Comparison of ENCODE assay signal across 10 cellular contexts in the genomic region with DNA sequence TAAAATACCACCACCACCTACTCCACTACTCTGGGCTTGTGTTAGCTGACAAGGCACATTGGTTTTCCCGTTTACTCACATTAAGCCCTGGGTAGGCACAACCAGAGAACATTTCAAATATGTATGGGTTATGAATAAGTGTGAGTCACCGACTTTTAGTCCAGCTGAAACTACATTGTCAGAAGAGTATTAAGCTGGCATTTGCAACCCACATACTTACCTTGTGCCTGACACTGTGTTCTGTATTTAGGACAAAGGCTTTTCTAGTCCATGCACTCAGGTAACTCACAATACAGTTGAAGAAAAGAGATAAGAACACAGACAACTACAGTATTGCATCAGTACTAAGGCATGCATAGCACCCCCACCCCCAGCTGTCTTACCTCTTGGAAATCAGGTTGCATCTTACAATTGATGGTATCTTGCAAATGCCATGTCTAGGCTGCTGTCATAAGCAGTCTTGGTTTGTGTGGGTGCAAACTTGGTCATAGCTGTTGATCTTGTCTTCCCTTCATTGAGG. TPM values are rescaled to one million over a fixed set of nuclear protein-coding genes. Genes with fewer than 3 reads are reported as not detected.
DNase-seq lines count a peak whose midpoint lies in the region; ATAC-seq and TF ChIP-seq lines count a peak whose summit lies in the region.
"Had no signal": no experiment of that assay in that cellular context is flagged by ENCODE, and none has a peak within 500 bp of the region (broad histone marks: within the 10 kb centered on the region; RNA-seq: fewer than 3 reads in every experiment).

No MANE protein-coding gene starts in this region.

- H3K4me3 Mint-ChIP-seq in T-cell (no peak overlapping the region), endodermal cell (no peak overlapping the region), nephron progenitor cell (no peak overlapping the region)

- H3K9me3 Mint-ChIP-seq in T-cell (no peaks in the 10 kb centered on the region), endodermal cell (no peaks in the 10 kb centered on the region), nephron progenitor cell (peaks cover 7% of the 10 kb centered on the region)

- no peak overlapping the region for H2AFZ ChIP-seq in smooth muscle cell (ENCODE audit: low read depth)

- H3K4me1 Mint-ChIP-seq in T-cell = peaks cover 0 to 18% (median 13%) of the 10 kb centered on the region in 3 donors
- peaks cover 11% of the 10 kb centered on the region for H3K4me1 Mint-ChIP-seq in endodermal cell
- H3K4me1 Mint-ChIP-seq in nephron progenitor cell = peaks cover 7% of the 10 kb centered on the region

- H3K4me1 ChIP-seq in endodermal cell (ENCODE audit: control insufficient read depth, insufficient read depth, low read length) = no peaks in the 10 kb centered on the region
- peaks cover 14% of the 10 kb centered on the region for H3K4me1 ChIP-seq in smooth muscle cell (ENCODE audit: low read depth)

- H3K36me3 ChIP-seq in endodermal cell (ENCODE audit: control insufficient read depth, insufficient read depth, low read length) (no peaks in the 10 kb centered on the region), smooth muscle cell (ENCODE audit: low read depth) (no peaks in the 10 kb centered on the region)

- peak overlapping the region in 1 of 2 donors; percentile 42 for H3K27ac Mint-ChIP-seq in T-cell
- no peak overlapping the region for H3K27ac Mint-ChIP-seq in endodermal cell
- H3K27ac Mint-ChIP-seq in nephron progenitor cell = no peak overlapping the region

- peak; percentile 55 to 67 (median 56) for ATAC-seq in T-cell (replicated peaks in 1 of 4)
- ATAC-seq in HG03521 (IDR thresholded peaks at IDR 0.05; ENCODE audit: unreplicated experiment) = no peak
- ATAC-seq: GM12878 had no signal

- H3K9me3 ChIP-seq in endodermal cell (ENCODE audit: control insufficient read depth, low read length) = no peaks in the 10 kb centered on the region
- H3K9me3 ChIP-seq in smooth muscle cell (replicated peaks; ENCODE audit: low read depth) = no peaks in the 10 kb centered on the region

- DNase-seq in GM03348 (ENCODE audit: low spot score) (peak; percentile 51), T-cell (peak in 17 of 34 experiments; percentile 1 to 34 (median 10)), endodermal cell (peak; percentile 63), smooth muscle cell (lab: John Stamatoyannopoulos, UW; ENCODE audit: unreplicated experiment) (no peak), 8988T (no peak), NCI-H1105 (lab: John Stamatoyannopoulos, UW) (no peak), nephron progenitor cell (no peak)
- DNase-seq: dorsolateral prefrontal cortex had no signal

- peaks cover 0 to 5% of the 10 kb centered on the region in 2 donors for H3K27me3 Mint-ChIP-seq in T-cell
- no peaks in the 10 kb centered on the region for H3K27me3 Mint-ChIP-seq in endodermal cell (ENCODE audit: insufficient read depth)
- no peaks in the 10 kb centered on the region for H3K27me3 Mint-ChIP-seq in nephron progenitor cell (ENCODE audit: low read depth, poor library complexity)

- 80 to 82% methylated on average over 1 to 2 of the region's 2 CpGs for WGBS in endodermal cell (ENCODE audit: insufficient coverage in 1 of 2, insufficient read length in 1 of 2), 2 experiments
- WGBS in smooth muscle cell (ENCODE audit: low lambda C conversion rate) = 18% methylated on average over 2 of the region's 2 CpGs

- H3K4me3 ChIP-seq in endodermal cell (ENCODE audit: low read length) (no peak overlapping the region), smooth muscle cell (no peak overlapping the region)
- H3K4me3 ChIP-seq: dorsolateral prefrontal cortex, GM12878 had no signal

- no peaks in the 10 kb centered on the region for H4K20me1 ChIP-seq in smooth muscle cell (ENCODE audit: low read depth)

- CTCF ChIA-PET in T-cell (lab: Charles Lee) = interaction anchor here (1.1 to 3.3 kb wide), 3 partner anchors 372 to 689 kb away, joined by 5 to 23 read pairs (median 5); no protein-coding TSS in a partner anchor

- peak overlapping the region; percentile 65 for H3K4me2 ChIP-seq in smooth muscle cell

- H3F3A ChIP-seq in smooth muscle cell (ENCODE audit: low read depth) = no peaks in the 10 kb centered on the region

- H3K36me3 Mint-ChIP-seq in T-cell (no peaks in the 10 kb centered on the region), endodermal cell (ENCODE audit: low read depth) (no peaks in the 10 kb centered on the region), nephron progenitor cell (ENCODE audit: low read depth) (no peaks in the 10 kb centered on the region)

- POLR2A ChIA-PET in T-cell (lab: Charles Lee) = no interaction called here

- TF ChIP-seq CTCF in endodermal cell (conservative IDR thresholded peaks at IDR 0.05) (no peak), smooth muscle cell (IDR thresholded peaks at IDR 0.05; ENCODE audit: borderline replicate concordance, insufficient read depth, poor library complexity, severe bottlenecking) (no peak), nephron progenitor cell (IDR thresholded peaks at IDR 0.05) (no peak)

- no peaks in the 10 kb centered on the region for H3K79me2 ChIP-seq in smooth muscle cell (ENCODE audit: low read depth)

- no peak overlapping the region for H3K27ac ChIP-seq in endodermal cell (ENCODE audit: low read depth, low read length)
- H3K27ac ChIP-seq in smooth muscle cell (ENCODE audit: low read depth) = peak overlapping the region; percentile 52
- H3K27ac ChIP-seq: dorsolateral prefrontal cortex had no signal

- H3K9ac ChIP-seq in endodermal cell (ENCODE audit: extremely low read depth, low read length, poor library complexity, severe bottlenecking) (no peak overlapping the region), smooth muscle cell (ENCODE audit: low read depth) (no peak overlapping the region)

- H3K27me3 ChIP-seq in endodermal cell (ENCODE audit: control insufficient read depth, insufficient read depth, low read length, poor library complexity, severe bottlenecking) (no peaks in the 10 kb centered on the region), smooth muscle cell (ENCODE audit: low read depth) (no peaks in the 10 kb centered on the region)
- H3K27me3 ChIP-seq: dorsolateral prefrontal cortex had no signal

RNA-seq across cellular contexts. Expression of a gene that starts 40.3 kb away (rescaled TPM):
- total RNA-seq in T-cell = 10 to 100 TPM in 4 of 5 donors, 1 to 10 TPM in 1; 9.6 to 27.6 (median 15.8) TPM
- total RNA-seq in endodermal cell = 10 to 100 TPM; 24.9 to 34.9 TPM
- 20.2 TPM for polyA plus RNA-seq in endodermal cell (2013, experiment 1 of 2)
- 20.0 TPM for polyA plus RNA-seq in endodermal cell (2013, experiment 2 of 2)
- 16.0 and 23.3 TPM in 2 replicates for total RNA-seq in smooth muscle cell
- 18.8 and 28.0 TPM in 2 replicates for polyA plus RNA-seq in smooth muscle cell

Comparison
In these comparisons a context has a peak if more than half of its experiments do, and no peak if none do; other contexts are left out.
1. DNase-seq: peak in GM03348 (single experiment) and endodermal cell (single experiment); none in smooth muscle cell (single experiment), 8988T (single experiment), NCI-H1105 (single experiment) and nephron progenitor cell (single experiment).